ENCODE assay signal across 1 cellular context in genomic region chr12:121825041-121825523, GRCh38.
TF ChIP-seq lines count a peak whose summit lies in the region.

No MANE protein-coding gene starts in this region.

TF ChIP-seq in IMR-90, 13 proteins besides CTCF, POLR2A, EP300 and RAD21:
- TF ChIP-seq, protein P1, sequence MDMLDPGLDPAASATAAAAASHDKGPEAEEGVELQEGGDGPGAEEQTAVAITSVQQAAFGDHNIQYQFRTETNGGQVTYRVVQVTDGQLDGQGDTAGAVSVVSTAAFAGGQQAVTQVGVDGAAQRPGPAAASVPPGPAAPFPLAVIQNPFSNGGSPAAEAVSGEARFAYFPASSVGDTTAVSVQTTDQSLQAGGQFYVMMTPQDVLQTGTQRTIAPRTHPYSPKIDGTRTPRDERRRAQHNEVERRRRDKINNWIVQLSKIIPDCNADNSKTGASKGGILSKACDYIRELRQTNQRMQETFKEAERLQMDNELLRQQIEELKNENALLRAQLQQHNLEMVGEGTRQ (IDR thresholded peaks at IDR 0.05; ENCODE audit: low read depth, low read length) = no peak
- TF ChIP-seq CHD1 (IDR thresholded peaks at IDR 0.05; ENCODE audit: low read depth, low read length) (no peak), MAZ (IDR thresholded peaks at IDR 0.05; ENCODE audit: borderline replicate concordance, low read depth, low read length) (no peak), NFE2L2 (IDR thresholded peaks at IDR 0.05; ENCODE audit: low read depth, low read length) (no peak), MAFK (IDR thresholded peaks at IDR 0.05; ENCODE audit: low read depth, low read length) (no peak), MXI1 (IDR thresholded peaks at IDR 0.05; ENCODE audit: borderline replicate concordance, low read depth, low read length) (no peak), BHLHE40 (IDR thresholded peaks at IDR 0.05; ENCODE audit: low read depth, low read length) (no peak), FOS (IDR thresholded peaks at IDR 0.05; ENCODE audit: low read depth, low read length) (no peak), RCOR1 (IDR thresholded peaks at IDR 0.05; ENCODE audit: insufficient replicate concordance, low read length) (no peak), RFX5 (IDR thresholded peaks at IDR 0.05; ENCODE audit: low read depth, low read length) (no peak), CEBPB (IDR thresholded peaks at IDR 0.05; ENCODE audit: low read depth, low read length) (no peak)
- TF ChIP-seq, protein P2, sequence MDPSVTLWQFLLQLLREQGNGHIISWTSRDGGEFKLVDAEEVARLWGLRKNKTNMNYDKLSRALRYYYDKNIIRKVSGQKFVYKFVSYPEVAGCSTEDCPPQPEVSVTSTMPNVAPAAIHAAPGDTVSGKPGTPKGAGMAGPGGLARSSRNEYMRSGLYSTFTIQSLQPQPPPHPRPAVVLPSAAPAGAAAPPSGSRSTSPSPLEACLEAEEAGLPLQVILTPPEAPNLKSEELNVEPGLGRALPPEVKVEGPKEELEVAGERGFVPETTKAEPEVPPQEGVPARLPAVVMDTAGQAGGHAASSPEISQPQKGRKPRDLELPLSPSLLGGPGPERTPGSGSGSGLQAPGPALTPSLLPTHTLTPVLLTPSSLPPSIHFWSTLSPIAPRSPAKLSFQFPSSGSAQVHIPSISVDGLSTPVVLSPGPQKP (IDR thresholded peaks at IDR 0.05; ENCODE audit: borderline replicate concordance, low read depth, low read length) = no peak
